ENCODE assay signal across 8 cellular contexts in genomic region chr12:45014396-45014795, GRCh38.
"Had no signal": no experiment of that assay in that cellular context is flagged by ENCODE, and none has a peak within 500 bp of the region (broad histone marks: within the 10 kb centered on the region; RNA-seq: fewer than 3 reads in every experiment).

No MANE protein-coding gene starts in this region.

- H3K4me1 ChIP-seq: HAP-1 had no signal

- H3K36me3 ChIP-seq: HAP-1 had no signal

- ATAC-seq: GM23338, HCT116, K562 had no signal

- H3K4me2 ChIP-seq: GM23338 had no signal

- H3K4me3 ChIP-seq: GM23338, HAP-1, K562 had no signal

- H2AFZ ChIP-seq: GM23338 had no signal

- H3K9me3 ChIP-seq: HAP-1 had no signal

- DNase-seq: H7, HFFc6, IMR-90, KG1 had no signal
